ENCODE assay signal across 13 cellular contexts in the genomic region with DNA sequence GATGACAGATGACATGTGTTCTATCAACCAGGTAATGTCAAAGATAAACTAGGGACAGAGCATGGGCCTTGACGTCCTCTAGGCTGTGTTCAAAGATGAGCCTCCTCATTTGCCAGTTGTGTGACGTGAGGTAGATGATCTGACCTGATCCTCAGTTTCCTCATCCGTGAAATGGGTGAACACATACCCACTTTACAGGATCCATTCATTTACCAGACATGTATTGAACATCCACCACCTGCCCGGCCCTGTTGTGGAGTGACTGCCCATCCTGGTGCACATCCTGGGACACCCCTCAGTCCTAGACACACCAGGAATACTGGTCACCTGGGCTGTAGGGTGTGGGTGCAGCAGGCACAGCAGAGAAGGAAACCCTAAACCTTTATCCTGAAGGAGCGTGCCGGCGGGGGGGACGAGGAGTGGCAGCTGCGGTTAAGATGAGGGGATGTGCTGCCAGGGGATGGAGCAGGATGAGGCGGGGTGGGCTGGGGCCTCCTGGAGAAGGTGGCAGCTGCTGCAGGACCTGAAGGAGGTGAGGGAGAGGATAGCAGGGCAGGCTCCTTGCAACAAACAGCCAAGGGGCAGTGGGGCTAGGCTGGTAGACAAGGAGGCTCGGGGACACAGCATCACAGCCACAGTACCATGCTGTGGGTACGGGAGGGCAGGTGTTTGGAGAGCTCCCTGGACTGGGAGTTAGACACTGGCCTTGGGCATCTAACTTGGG. TPM values are rescaled to one million over a fixed set of nuclear protein-coding genes. Genes with fewer than 3 reads are reported as not detected.
"Had no signal": no experiment of that assay in that cellular context is flagged by ENCODE, and none has a peak within 500 bp of the region (broad histone marks: within the 10 kb centered on the region; RNA-seq: fewer than 3 reads in every experiment).

No MANE protein-coding gene starts in this region.

- H3K27me3 Mint-ChIP-seq: activated CD4-positive, alpha-beta memory T cell treated with anti-CD3 and anti-CD28 coated beads for 36 hours had no signal

- H3K36me3 ChIP-seq: cardiac muscle cell, gastrocnemius medialis had no signal

- H3K27me3 ChIP-seq: cardiac muscle cell, gastrocnemius medialis, neutrophil had no signal

- H3K9me3 ChIP-seq: gastrocnemius medialis, neutrophil had no signal

- H3K4me1 ChIP-seq: gastrocnemius medialis had no signal

- ATAC-seq: gastrocnemius medialis, right cardiac atrium had no signal

- H3K4me3 Mint-ChIP-seq: activated CD4-positive, alpha-beta memory T cell treated with anti-CD3 and anti-CD28 coated beads for 36 hours had no signal

- H3K27ac Mint-ChIP-seq: activated CD4-positive, alpha-beta memory T cell treated with anti-CD3 and anti-CD28 coated beads for 36 hours had no signal

- DNase-seq: activated CD4-positive, alpha-beta memory T cell treated with anti-CD3 and anti-CD28 coated beads for 36 hours; activated naive CD4-positive, alpha-beta T cell treated with Interleukin-2 at 50 U/mL for 16 hours; cortex of kidney; effector CD8-positive, alpha-beta T cell; gastrocnemius medialis; right cardiac atrium; stimulated activated naive CD4-positive, alpha-beta T cell; substantia nigra; trophoblast cell had no signal

- H3K4me3 ChIP-seq: cardiac muscle cell, gastrocnemius medialis had no signal

- H3K27ac ChIP-seq: cardiac muscle cell, epithelial cell of prostate, gastrocnemius medialis, neutrophil had no signal

RNA-seq across cellular contexts. Expression of a gene that starts 8.4 kb away (rescaled TPM):
- total RNA-seq: astrocyte had no signal
